26 cellular contexts compared by ENCODE assay signal in genomic region chr6:11648889-11649288, GRCh38.
"Had no signal": no experiment of that assay in that cellular context is flagged by ENCODE, and none has a peak within 500 bp of the region (broad histone marks: within the 10 kb centered on the region; RNA-seq: fewer than 3 reads in every experiment).

No MANE protein-coding gene starts in this region.

- H3K9me3 ChIP-seq: gastrocnemius medialis, lower lobe of right lung, neutrophil, thoracic aorta, transverse colon had no signal

- H3K27ac Mint-ChIP-seq: memory B cell; naive thymus-derived CD4-positive, alpha-beta T cell; nephron progenitor cell had no signal

- H3K27me3 ChIP-seq: esophagus muscularis mucosa, gastrocnemius medialis, heart right ventricle, stomach, transverse colon had no signal

- H3K4me1 ChIP-seq: transverse colon had no signal

- FAIRE-seq: keratinocyte, urothelium cell line had no signal

- H3K4me3 Mint-ChIP-seq: memory B cell; naive thymus-derived CD4-positive, alpha-beta T cell; nephron progenitor cell had no signal

- DNase-seq: cortex of kidney; dorsolateral prefrontal cortex; effector CD8-positive, alpha-beta T cell; gastrocnemius medialis; heart right ventricle; hypothalamus; left cardiac atrium; left ventricle myocardium inferior; lower lobe of right lung; naive thymus-derived CD4-positive, alpha-beta T cell; nephron progenitor cell; stimulated activated CD4-positive, alpha-beta T cell treated with anti-CD3 and anti-CD28 coated beads, Interleukin-2, amount 100 ng/mL, for 24 hours; stimulated activated CD4-positive, alpha-beta T cell treated with anti-CD3 and anti-CD28 coated beads, Interleukin-4, amount 100 ng/mL, for 4 hours; stimulated activated naive CD4-positive, alpha-beta T cell; stomach; substantia nigra; transverse colon had no signal

- H3K36me3 Mint-ChIP-seq: memory B cell; naive thymus-derived CD4-positive, alpha-beta T cell had no signal

- ATAC-seq: gastrocnemius medialis; heart right ventricle; left cardiac atrium; lower lobe of right lung; naive thymus-derived CD4-positive, alpha-beta T cell; sciatic nerve had no signal

- H3K36me3 ChIP-seq: esophagus muscularis mucosa, gastrocnemius medialis, heart right ventricle, left ventricle myocardium inferior, lower lobe of right lung, neutrophil, stomach, thoracic aorta, transverse colon had no signal

- H3K27ac ChIP-seq: dorsolateral prefrontal cortex, epithelial cell of prostate, esophagus muscularis mucosa, gastrocnemius medialis, lower lobe of right lung, neutrophil, stomach, thoracic aorta, transverse colon had no signal

- H3K4me1 Mint-ChIP-seq: memory B cell had no signal

- H3K4me3 ChIP-seq: dorsolateral prefrontal cortex, esophagus muscularis mucosa, gastrocnemius medialis, heart right ventricle, left ventricle myocardium inferior, lower lobe of right lung, skin epidermis, stomach, thoracic aorta, transverse colon had no signal
